18 cellular contexts compared by ENCODE assay signal in genomic region chr15:93619597-93619996, GRCh38.
DNase-seq lines count a peak whose midpoint lies in the region; ATAC-seq and TF ChIP-seq lines count a peak whose summit lies in the region.
"Had no signal": no experiment of that assay in that cellular context is flagged by ENCODE, and none has a peak within 500 bp of the region (broad histone marks: within the 10 kb centered on the region; RNA-seq: fewer than 3 reads in every experiment).

No MANE protein-coding gene starts in this region.

- CTCF ChIA-PET in WTC11 (lab: Charles Lee) (interaction anchor here (0.7 kb wide), 2 partner anchors 287 to 501 kb away, joined by 3 to 6 read pairs; no protein-coding TSS in a partner anchor), Calu3 (lab: Charles Lee) (no interaction called here)

- peak overlapping the region; percentile 55 for H2AFZ ChIP-seq in neural progenitor cell (replicated peaks)
- H2AFZ ChIP-seq: GM23248 had no signal

- peak; percentile 47 for ATAC-seq in WTC11
- ATAC-seq in SK-N-SH treated with all-trans-retinoic acid at 6 μM for 48 hours = no peak
- no peak for ATAC-seq in sciatic nerve
- ATAC-seq: GM12878 had no signal

- H3K36me3 ChIP-seq in H7 (replicated peaks; ENCODE audit: control insufficient read depth, insufficient read depth, low read length) (no peaks in the 10 kb centered on the region), neural progenitor cell (no peaks in the 10 kb centered on the region)

- H3K4me2 ChIP-seq in neural progenitor cell = peak overlapping the region; percentile 51

- H3K4me1 ChIP-seq in neural progenitor cell = peaks cover 25% of the 10 kb centered on the region

- H3K27ac Mint-ChIP-seq in WTC11 = no peak overlapping the region
- peak overlapping the region; percentile 58 for H3K27ac Mint-ChIP-seq in neural progenitor cell
- H3K27ac Mint-ChIP-seq in Calu3 (ENCODE audit: unreplicated experiment) = no peak overlapping the region
- H3K27ac Mint-ChIP-seq: CD4-positive, alpha-beta memory T cell had no signal

- intact Hi-C loops in Calu3 (cut with micrococcal nuclease; ENCODE audit: unreplicated experiment) (loop anchor here (10.0 kb wide), 1 partner anchor 535 kb away; the partner anchor contains the start of gene RGMA), sciatic nerve (cut with DNase I) (no loop called here)

- H3K4me1 Mint-ChIP-seq in WTC11 (peaks cover 12% of the 10 kb centered on the region), neural progenitor cell (peaks cover 16% of the 10 kb centered on the region), Calu3 (ENCODE audit: low read depth, unreplicated experiment) (no peaks in the 10 kb centered on the region)
- H3K4me1 Mint-ChIP-seq: CD4-positive, alpha-beta memory T cell had no signal

- H3K27ac ChIP-seq in neural progenitor cell = peak overlapping the region; percentile 83
- H3K27ac ChIP-seq: GM23248 had no signal

- H3K9ac ChIP-seq in neural progenitor cell = no peak overlapping the region
- H3K9ac ChIP-seq: GM23248 had no signal

- POLR2A ChIA-PET in WTC11 (lab: Charles Lee) = no interaction called here

- DNase-seq in Daoy (ENCODE audit: low read depth) = peak; percentile 21
- DNase-seq in H7 = peak; percentile 10
- DNase-seq in WTC11 (ENCODE audit: low spot score) = no peak
- DNase-seq in neural progenitor cell (ENCODE audit: low spot score) = peak; percentile 59
- no peak for DNase-seq in Calu3
- no peak for DNase-seq in sciatic nerve (ENCODE audit: low spot score)
- DNase-seq: C1 segment of cervical spinal cord; CD4-positive, alpha-beta memory T cell; COR-L47; DMS 273 treated with DMSO at 0.1 percent for 48 hours; DMS53; DMS79 treated with DMSO at 0.1 percent for 48 hours; EL; GDM1; GM23248; HCEC 1CT had no signal

- H3K36me3 Mint-ChIP-seq in WTC11 (no peaks in the 10 kb centered on the region), neural progenitor cell (peaks cover 10% of the 10 kb centered on the region), Calu3 (ENCODE audit: insufficient read depth, unreplicated experiment) (no peaks in the 10 kb centered on the region)
- H3K36me3 Mint-ChIP-seq: CD4-positive, alpha-beta memory T cell had no signal

- no peaks in the 10 kb centered on the region for H4K20me1 ChIP-seq in neural progenitor cell (ENCODE audit: low read depth)

- H3K4me3 Mint-ChIP-seq in WTC11 (no peak overlapping the region), neural progenitor cell (no peak overlapping the region), Calu3 (ENCODE audit: low read depth, unreplicated experiment) (no peak overlapping the region)
- H3K4me3 Mint-ChIP-seq: CD4-positive, alpha-beta memory T cell had no signal

- H3K9me3 Mint-ChIP-seq in WTC11 (peaks cover 5% of the 10 kb centered on the region; the same call in 1 of the 2 replicates), neural progenitor cell (peaks cover 5% of the 10 kb centered on the region), Calu3 (ENCODE audit: low read depth, unreplicated experiment) (peaks cover 4% of the 10 kb centered on the region)
- H3K9me3 Mint-ChIP-seq: CD4-positive, alpha-beta memory T cell had no signal

- no peaks in the 10 kb centered on the region for H3K9me3 ChIP-seq in neural progenitor cell (ENCODE audit: low read depth)

- H3F3A ChIP-seq in neural progenitor cell (ENCODE audit: low read depth) = peaks cover 25% of the 10 kb centered on the region

- H3K4me3 ChIP-seq in H7 (ENCODE audit: insufficient read depth, low read depth, low read length) (no peak overlapping the region), neural progenitor cell (no peak overlapping the region)
- H3K4me3 ChIP-seq: GM12878, GM23248 had no signal

- H3K79me2 ChIP-seq in neural progenitor cell (ENCODE audit: low read depth) = no peaks in the 10 kb centered on the region

- TF ChIP-seq CTCF in WTC11 (IDR thresholded peaks at IDR 0.05) (no peak), neural progenitor cell (IDR thresholded peaks at IDR 0.05) (no peak), Calu3 (IDR thresholded peaks at IDR 0.05; ENCODE audit: unreplicated experiment) (no peak)

- H3K27me3 Mint-ChIP-seq in WTC11 (ENCODE audit: low read depth) = no peaks in the 10 kb centered on the region
- H3K27me3 Mint-ChIP-seq in neural progenitor cell (ENCODE audit: insufficient read depth, low read depth) = peaks cover 5% of the 10 kb centered on the region
- H3K27me3 Mint-ChIP-seq in Calu3 (ENCODE audit: unreplicated experiment) = no peaks in the 10 kb centered on the region

- no TSS peak for BruUV-seq in Calu3 (replicated peaks; lab: Mats Ljungman, UMichigan)

- H3K27me3 ChIP-seq in H7 (ENCODE audit: control insufficient read depth, insufficient read depth, low read length) (no peaks in the 10 kb centered on the region), neural progenitor cell (no peaks in the 10 kb centered on the region)

TF ChIP-seq in WTC11, 78 proteins besides CTCF, POLR2A, EP300 and RAD21 (continues in another document):
- no peak for TF ChIP-seq ZNF121 (CRISPR knock-in tag; IDR thresholded peaks at IDR 0.05)
- TF ChIP-seq ZNF532 (CRISPR knock-in tag; IDR thresholded peaks at IDR 0.05; ENCODE audit: borderline replicate concordance) = no peak
- TF ChIP-seq ZNF317 (CRISPR knock-in tag; IDR thresholded peaks at IDR 0.05; ENCODE audit: borderline replicate concordance, low read depth) = no peak
- TF ChIP-seq MYBL2 (CRISPR knock-in tag; IDR thresholded peaks at IDR 0.05) = no peak

TF ChIP-seq in SK-N-SH treated with all-trans-retinoic acid at 6 μM for 48 hours, 23 proteins besides CTCF, POLR2A, EP300 and RAD21:
- TF ChIP-seq ZNF565 (CRISPR knock-in tag; conservative IDR thresholded peaks at IDR 0.05; ENCODE audit: low read depth) (no peak), PATZ1 (CRISPR knock-in tag; IDR thresholded peaks at IDR 0.05; ENCODE audit: borderline replicate concordance) (no peak), ZFP3 (CRISPR knock-in tag; IDR thresholded peaks at IDR 0.05) (no peak), ZC3H10 (CRISPR knock-in tag; IDR thresholded peaks at IDR 0.05) (no peak), ZFP30 (CRISPR knock-in tag; IDR thresholded peaks at IDR 0.05) (no peak), ZNF8 (CRISPR knock-in tag; IDR thresholded peaks at IDR 0.05) (no peak), OSR1 (CRISPR knock-in tag; IDR thresholded peaks at IDR 0.05) (no peak), CSDC2 (CRISPR knock-in tag; IDR thresholded peaks at IDR 0.05) (no peak), ESRRG (CRISPR knock-in tag; IDR thresholded peaks at IDR 0.05) (no peak), GLIS3 (CRISPR knock-in tag; IDR thresholded peaks at IDR 0.05) (no peak)
TF ChIP-seq in SK-N-SH treated with all-trans-retinoic acid at 6 μM for 48 hours: peak in this region for 0.

Comparison
In these comparisons a context has a peak if more than half of its experiments do, and no peak if none do; other contexts are left out.
1. DNase-seq: peak in Daoy (single experiment), H7 (single experiment) and neural progenitor cell (single experiment); none in WTC11 (single experiment), Calu3 (single experiment) and sciatic nerve (single experiment).